In the genomic region with DNA sequence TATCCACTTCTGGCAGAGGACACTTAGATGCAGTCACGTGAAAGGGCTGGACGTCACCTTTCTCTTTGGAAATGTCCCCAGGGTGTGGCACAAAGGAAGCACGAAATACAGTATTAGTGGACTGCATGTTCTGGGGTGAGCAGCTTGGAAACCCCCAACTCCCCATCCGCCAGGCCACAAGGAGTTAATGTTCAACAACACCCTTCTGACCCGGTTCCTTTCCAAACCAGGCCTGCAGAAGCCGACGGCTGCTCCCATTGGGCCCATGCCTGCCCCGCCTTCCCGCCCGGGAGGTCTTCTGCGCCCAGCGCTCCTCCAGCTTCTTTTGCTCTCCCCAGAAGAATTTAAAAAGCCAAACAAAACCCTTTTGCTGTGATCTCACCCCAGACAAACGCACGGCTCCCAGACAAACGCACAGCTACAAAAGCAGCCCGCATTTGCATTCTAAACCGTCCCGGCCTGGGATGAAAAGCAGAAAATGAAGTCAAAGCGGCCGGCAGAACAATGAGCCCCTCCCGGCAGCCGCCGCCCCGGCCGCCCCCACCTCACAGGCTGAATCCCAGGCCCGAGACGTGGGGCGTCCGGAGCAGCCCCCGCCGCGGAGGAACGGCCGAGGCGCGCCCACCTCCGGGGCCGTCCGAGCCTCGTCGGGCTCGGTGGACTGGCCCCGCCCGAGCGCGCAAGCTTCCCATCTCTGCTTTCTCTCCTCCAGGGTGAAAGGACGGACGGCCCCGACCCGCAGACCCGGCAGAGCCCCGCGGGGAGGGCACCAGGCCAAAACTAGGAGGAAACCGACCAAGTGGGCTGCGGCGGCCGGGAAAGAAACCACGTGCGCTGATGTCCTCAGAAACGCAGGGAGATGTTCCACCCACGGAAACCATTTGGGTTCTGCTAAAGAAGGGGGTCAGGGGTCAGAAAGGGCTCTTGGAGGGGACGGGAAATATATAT, we compare ENCODE assay signal across 8 cellular contexts.
DNase-seq lines count a peak whose midpoint lies in the region; ATAC-seq lines count a peak whose summit lies in the region.

No MANE protein-coding gene starts in this region.

- peak; percentile 83 for DNase-seq in astrocyte of the hippocampus (ENCODE audit: low read depth, low spot score)
- peak; percentile 33 for DNase-seq in iPS DF 19.7 (ENCODE audit: low read depth, low spot score)
- DNase-seq in renal cortical epithelial cell (ENCODE audit: low read depth): peak; percentile 83
- DNase-seq in KBM-7: no peak
- no peak for DNase-seq in activated CD4-positive, CD25-positive, alpha-beta regulatory T cell treated with anti-CD3 and anti-CD28 coated beads, Interleukin-2, amount 50 U/mL, for 72 hours
- DNase-seq in SKM-1 treated with dmso at 0.1 percent for 144 hours (lab: John Stamatoyannopoulos, UW; ENCODE audit: unreplicated experiment): no peak

- ATAC-seq in GM19395 (IDR thresholded peaks at IDR 0.05; ENCODE audit: unreplicated experiment) (peak; percentile 44), HG03442 (IDR thresholded peaks at IDR 0.05; ENCODE audit: unreplicated experiment) (no peak)

- in situ Hi-C loops in KBM-7 (cut with MboI; ENCODE audit: low pct_unique_long_range_greater_than_20kb, low sequenced_read_pairs): no loop called here

Comparison
In these comparisons a context has a peak if more than half of its experiments do, and no peak if none do; other contexts are left out.
1. DNase-seq: peak in astrocyte of the hippocampus (single experiment), iPS DF 19.7 (single experiment) and renal cortical epithelial cell (single experiment); none in KBM-7 (single experiment), activated CD4-positive, CD25-positive, alpha-beta regulatory T cell treated with anti-CD3 and anti-CD28 coated beads, Interleukin-2, amount 50 U/mL, for 72 hours (single experiment) and SKM-1 treated with dmso at 0.1 percent for 144 hours (single experiment).